8 cellular contexts compared by ENCODE assay signal in genomic region chr10:13346912-13347234, GRCh38. TPM values are rescaled to one million over a fixed set of nuclear protein-coding genes. Genes with fewer than 3 reads are reported as not detected.
DNase-seq lines count a peak whose midpoint lies in the region; ATAC-seq, FAIRE-seq and TF ChIP-seq lines count a peak whose summit lies in the region.

No MANE protein-coding gene starts in this region.

- TF ChIP-seq CTCF in A549 (IDR thresholded peaks at IDR 0.05) (no peak), mammary epithelial cell (conservative IDR thresholded peaks at IDR 0.05 in 1 of 2, IDR thresholded peaks at IDR 0.05 in 1 of 2; ENCODE audit: extremely low read depth in 1 of 2, insufficient read depth in 1 of 2, low read depth in 1 of 2, low read length in 2 of 2) (no peak)

- ATAC-seq in A549: no peak
- no peak for ATAC-seq in HG02759 (IDR thresholded peaks at IDR 0.05; ENCODE audit: unreplicated experiment)

- 2% methylated on average over 11 of the region's 11 CpGs for WGBS in A549 (ENCODE audit: missing lambda C conversion rate)
- no CpG with 5 or more reads among the region's 11 CpGs for WGBS in mammary epithelial cell (ENCODE audit: low coverage, missing lambda C conversion rate)

- H3K36me3 ChIP-seq in HUES48 (ENCODE audit: control insufficient read depth, insufficient read depth, low read length) (peaks cover 31% of the 10 kb centered on the region), mammary epithelial cell (ENCODE audit: insufficient read depth, low read length) (peaks cover 2% of the 10 kb centered on the region)

- H3K27me3 ChIP-seq in HUES48 (ENCODE audit: control insufficient read depth, insufficient read depth, low read length) (no peaks in the 10 kb centered on the region), mammary epithelial cell (ENCODE audit: insufficient read depth, low read length) (no peaks in the 10 kb centered on the region), mononuclear cell (ENCODE audit: insufficient read depth, low read length) (no peaks in the 10 kb centered on the region)

- FAIRE-seq in A549 (lab: Jason Lieb, UNC): no peak

- intact Hi-C loops in mammary epithelial cell (cut with micrococcal nuclease): loop anchor here (1.0 to 5.0 kb wide), 2 partner anchors 45 to 1740 kb away; partner anchors contain the start of gene ACBD7

- peak overlapping the region; percentile 68 for H2AFZ ChIP-seq in mammary epithelial cell (ENCODE audit: low read depth, low read length)

- dilution Hi-C loops in mammary epithelial cell (cut with HindIII; ENCODE audit: low sequenced_read_pairs): no loop called here

- no peak for TF ChIP-seq EP300 in A549 (IDR thresholded peaks at IDR 0.05)

- TF ChIP-seq RAD21 in A549 (conservative IDR thresholded peaks at IDR 0.05 in 1 of 2, IDR thresholded peaks at IDR 0.05 in 1 of 2): no peak

- H3K9ac ChIP-seq in HUES48 (ENCODE audit: low read depth, low read length) (peak overlapping the region; percentile 88), mammary epithelial cell (ENCODE audit: insufficient read depth, low read length) (peak overlapping the region; percentile 85)

- no peaks in the 10 kb centered on the region for H4K20me1 ChIP-seq in mammary epithelial cell (ENCODE audit: insufficient read depth, low read length)

- peak overlapping the region; percentile 98 for H3K4me2 ChIP-seq in A549
- H3K4me2 ChIP-seq in mammary epithelial cell (ENCODE audit: insufficient read depth, low read depth, low read length): peak overlapping the region; percentile 92

- TF ChIP-seq POLR2A in A549 (IDR thresholded peaks at IDR 0.05; ENCODE audit: low read length): no peak

- H3K27ac ChIP-seq in A549: peak overlapping the region; percentile 98 to 100
- H3K27ac ChIP-seq in HUES48 (ENCODE audit: low read depth, low read length): peak overlapping the region; percentile 100
- H3K27ac ChIP-seq in mammary epithelial cell (ENCODE audit: insufficient read depth, low read depth, low read length): peak overlapping the region; percentile 72

- H3K4me3 ChIP-seq in A549 (peak overlapping the region; percentile 89), HUES48 (ENCODE audit: low read depth, low read length) (peak overlapping the region; percentile 75), mammary epithelial cell (replicated peaks in 1 of 3; ENCODE audit: insufficient read depth in 1 of 3, low read depth in 2 of 3, low read length in 3 of 3) (peak overlapping the region; percentile 66 to 93 (median 69)), mononuclear cell (ENCODE audit: low read length) (peak overlapping the region; percentile 50)

- DNase-seq in A549 (ENCODE audit: low read depth in 1 of 2, low spot score in 1 of 2) (peak in 1 of 2 experiments; percentile 28), mammary epithelial cell (no peak), DMS79 treated with DMSO at 0.1 percent for 48 hours (lab: John Stamatoyannopoulos, UW) (no peak), LoVo (ENCODE audit: low spot score) (no peak)
- no peak for DNase-seq in stimulated activated CD8-positive, alpha-beta memory T cell treated with anti-CD3 and anti-CD28 coated beads, Interleukin-4, amount 100 ng/mL, for 48 hours

- peaks cover 53% of the 10 kb centered on the region for H3K79me2 ChIP-seq in mammary epithelial cell (ENCODE audit: insufficient read depth, low read length)

- POLR2A ChIA-PET in A549 (lab: Yijun Ruan, JAX): no interaction called here

- in situ Hi-C loops in mammary epithelial cell (cut with MboI; ENCODE audit: low sequenced_read_pairs in 2 of 2): no loop called here

- BruUV-seq in mammary epithelial cell (replicated peaks; lab: Mats Ljungman, UMichigan): no TSS peak

- H3K4me1 ChIP-seq in A549 (peaks cover 12% of the 10 kb centered on the region), HUES48 (ENCODE audit: control insufficient read depth, insufficient read depth, low read length) (peaks cover 35% of the 10 kb centered on the region), mammary epithelial cell (ENCODE audit: insufficient read depth, low read length) (peaks cover 18% of the 10 kb centered on the region), mononuclear cell (ENCODE audit: insufficient read depth, low read length) (peaks cover 47% of the 10 kb centered on the region)

- CTCF ChIA-PET in A549 (lab: Yijun Ruan, JAX) (no interaction called here), mammary epithelial cell (lab: Charles Lee; ENCODE audit: low non-redundant PET) (no interaction called here)

- H3K9me3 ChIP-seq in A549: no peaks in the 10 kb centered on the region
- no peaks in the 10 kb centered on the region for H3K9me3 ChIP-seq in HUES48 (ENCODE audit: control insufficient read depth, insufficient read depth, low read length)
- H3K9me3 ChIP-seq in mammary epithelial cell (replicated peaks; ENCODE audit: insufficient read depth, low read length): no peaks in the 10 kb centered on the region
- H3K9me3 ChIP-seq in mononuclear cell (ENCODE audit: low read depth, low read length): no peaks in the 10 kb centered on the region

TF ChIP-seq in A549, 52 proteins besides CTCF, POLR2A, EP300 and RAD21:
- TF ChIP-seq PHF8 (IDR thresholded peaks at IDR 0.05; ENCODE audit: borderline replicate concordance, low read depth) (peak; percentile 78; the same call in 1 of the 2 replicates), MAFK (IDR thresholded peaks at IDR 0.05; ENCODE audit: partially characterized antibody) (no peak), KDM5A (IDR thresholded peaks at IDR 0.05) (peak; percentile 25; the same call in 1 of the 2 replicates)
TF ChIP-seq in A549: peak in this region for 2.

RNA-seq across cellular contexts. Expression of gene SEPHS1, which starts 1.2 kb away (rescaled TPM):
- polyA plus RNA-seq in A549 (2011; rRNA removed) (114 and 124 TPM in 2 replicates), A549 (2017; fragmentation: RNase III; extraction: RNeasy Plus Mini Kit Qiagen cat#74134 plus additional on column Dnase treatment) (71.4 to 82.5 TPM (median 78.6 TPM) in 3 replicates), mammary epithelial cell (55.9 TPM)
- 57.6 and 66.5 TPM in 2 replicates for polyA plus RNA-seq in A549 (2012; cell fraction: cytosol; rRNA removed)
- polyA plus RNA-seq in A549 (2012; cell fraction: nucleus; rRNA removed): 33.8 and 43.2 TPM in 2 replicates
- 72.6 and 85.9 TPM in 2 replicates for polyA minus RNA-seq in A549 (2011; rRNA and poly(A)+ RNA removed)
- total RNA-seq in mammary epithelial cell (10 to 100 TPM; 30.2 to 34.6 TPM), mononuclear cell (14.6 TPM)
- polyA minus RNA-seq in mammary epithelial cell: 143 TPM

RNA-seq across cellular contexts. Expression of gene PHYH, which starts 47.0 kb away (rescaled TPM):
- 25.6 and 28.0 TPM in 2 replicates for polyA plus RNA-seq in A549 (2011; rRNA removed)
- 13.8 and 17.9 TPM in 2 replicates for polyA plus RNA-seq in A549 (2012; cell fraction: cytosol; rRNA removed)
- polyA plus RNA-seq in A549 (2012; cell fraction: nucleus; rRNA removed): 11.2 and 11.9 TPM in 2 replicates
- 26.3 to 28.3 TPM (median 26.6 TPM) in 3 replicates for polyA plus RNA-seq in A549 (2017; fragmentation: RNase III; extraction: RNeasy Plus Mini Kit Qiagen cat#74134 plus additional on column Dnase treatment)
- polyA minus RNA-seq in A549 (2011; rRNA and poly(A)+ RNA removed): 8.5 and 11.1 TPM in 2 replicates
- 10 to 100 TPM; 16.1 to 19.5 TPM for total RNA-seq in mammary epithelial cell
- polyA plus RNA-seq in mammary epithelial cell: 15.3 TPM
- polyA minus RNA-seq in mammary epithelial cell: 12.4 TPM
- 8.3 TPM for total RNA-seq in mononuclear cell
